In the genomic region with DNA sequence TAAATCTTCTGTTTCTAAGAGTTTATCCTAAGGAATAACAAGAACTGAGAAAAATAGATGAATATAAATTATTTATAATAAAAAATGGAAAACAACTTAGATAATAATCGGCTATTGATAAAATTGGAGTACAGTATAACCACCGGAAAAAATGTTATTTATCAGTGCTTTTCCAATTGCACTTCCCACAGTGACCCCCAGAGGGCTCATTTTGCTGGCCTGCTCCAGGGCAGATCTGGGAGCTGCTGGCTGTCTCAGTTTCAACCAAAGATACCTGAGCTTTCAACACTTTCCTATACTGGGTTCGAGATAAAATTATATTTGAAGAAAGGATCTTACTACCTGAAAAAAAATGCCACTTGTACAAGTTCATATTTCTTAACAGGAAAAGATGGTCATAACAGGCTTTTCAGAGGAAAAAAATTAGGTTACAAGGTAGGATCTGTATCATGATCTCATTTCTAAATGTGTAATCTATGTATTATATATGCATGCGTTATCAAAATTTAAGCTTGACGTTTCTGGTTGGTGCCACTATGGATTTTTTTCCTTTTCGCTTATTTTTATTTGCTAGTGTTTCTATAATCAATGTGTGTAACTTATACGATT, we compare ENCODE assay signal across 8 cellular contexts.
A peak's percentile ranks its signal among the peaks of the same experiment; 100 is the strongest.
DNase-seq lines count a peak whose midpoint lies in the region; ATAC-seq and TF ChIP-seq lines count a peak whose summit lies in the region.

No MANE protein-coding gene starts in this region.

- TF ChIP-seq CTCF in AG09319 (IDR thresholded peaks at IDR 0.05; ENCODE audit: low read depth, low read length) (peak; percentile 88), esophagus muscularis mucosa (IDR thresholded peaks at IDR 0.05) (peak; percentile 73 to 87 (median 77)), neural progenitor cell (IDR thresholded peaks at IDR 0.05) (peak; percentile 83), type B pancreatic cell (conservative IDR thresholded peaks at IDR 0.05) (peak; percentile 92)

- H3K79me2 ChIP-seq in neural progenitor cell (ENCODE audit: low read depth), result no peaks in the 10 kb centered on the region

- H3K27me3 ChIP-seq in esophagus muscularis mucosa, result no peaks in the 10 kb centered on the region
- H3K27me3 ChIP-seq in neural progenitor cell, result no peaks in the 10 kb centered on the region

- no peak overlapping the region for H3K27ac Mint-ChIP-seq in neural progenitor cell
- no peak overlapping the region for H3K27ac Mint-ChIP-seq in type B pancreatic cell

- H3K4me1 Mint-ChIP-seq in neural progenitor cell (peaks cover 11% of the 10 kb centered on the region), type B pancreatic cell (ENCODE audit: unreplicated experiment) (no peaks in the 10 kb centered on the region)

- intact Hi-C loops in esophagus muscularis mucosa (cut with DNase I), result loop anchor here (5.0 kb wide), 1 partner anchor 714 kb away; no protein-coding TSS in a partner anchor

- H3K4me1 ChIP-seq in esophagus muscularis mucosa, result no peaks in the 10 kb centered on the region
- no peaks in the 10 kb centered on the region for H3K4me1 ChIP-seq in neural progenitor cell

- H3K4me3 Mint-ChIP-seq in neural progenitor cell, result no peak overlapping the region
- no peak overlapping the region for H3K4me3 Mint-ChIP-seq in type B pancreatic cell

- DNase-seq in AG09319 (ENCODE audit: extremely low read depth, low read depth) (peak; percentile 3), NCI-H526 (lab: John Stamatoyannopoulos, UW) (peak; percentile 27 to 80), esophagus muscularis mucosa (ENCODE audit: extremely low spot score) (no peak), neural progenitor cell (ENCODE audit: low spot score) (peak; percentile 67), type B pancreatic cell (ENCODE audit: extremely low spot score, unreplicated experiment) (peak; percentile 66)
- DNase-seq in activated CD8-positive, alpha-beta memory T cell treated with anti-CD3 and anti-CD28 coated beads, Interleukin-2, amount 50 U/mL, for 4 hours, result peak; percentile 49

- no peaks in the 10 kb centered on the region for H3K36me3 ChIP-seq in esophagus muscularis mucosa
- H3K36me3 ChIP-seq in neural progenitor cell, result no peaks in the 10 kb centered on the region

- H3F3A ChIP-seq in neural progenitor cell (ENCODE audit: low read depth), result no peaks in the 10 kb centered on the region

- ATAC-seq in GM18508 (IDR thresholded peaks at IDR 0.05; ENCODE audit: insufficient read depth, unreplicated experiment) (peak; percentile 60), HG03045 (IDR thresholded peaks at IDR 0.05; ENCODE audit: unreplicated experiment) (peak; percentile 77)

- no peak overlapping the region for H3K27ac ChIP-seq in esophagus muscularis mucosa (replicated peaks in 1 of 4)
- no peak overlapping the region for H3K27ac ChIP-seq in neural progenitor cell

- H3K4me2 ChIP-seq in neural progenitor cell, result no peak overlapping the region

- no peak for TF ChIP-seq POLR2A in esophagus muscularis mucosa (IDR thresholded peaks at IDR 0.05; ENCODE audit: low read depth)

- H3K4me3 ChIP-seq in esophagus muscularis mucosa (no peak overlapping the region), neural progenitor cell (no peak overlapping the region)

- no peak overlapping the region for H3K9ac ChIP-seq in neural progenitor cell

- H2AFZ ChIP-seq in neural progenitor cell (replicated peaks), result no peak overlapping the region

- no peaks in the 10 kb centered on the region for H3K36me3 Mint-ChIP-seq in neural progenitor cell
- H3K36me3 Mint-ChIP-seq in type B pancreatic cell, result no peaks in the 10 kb centered on the region

- H3K9me3 Mint-ChIP-seq in neural progenitor cell (no peaks in the 10 kb centered on the region), type B pancreatic cell (no peaks in the 10 kb centered on the region)

- no peak for TF ChIP-seq EP300 in esophagus muscularis mucosa (IDR thresholded peaks at IDR 0.05)

- WGBS in esophagus muscularis mucosa, result 58% methylated on average over 7 of the region's 7 CpGs

- H3K9me3 ChIP-seq in esophagus muscularis mucosa (no peaks in the 10 kb centered on the region), neural progenitor cell (ENCODE audit: low read depth) (no peaks in the 10 kb centered on the region)

- no peaks in the 10 kb centered on the region for H4K20me1 ChIP-seq in neural progenitor cell (ENCODE audit: low read depth)

- H3K27me3 Mint-ChIP-seq in neural progenitor cell (ENCODE audit: insufficient read depth, low read depth) (peaks cover 3% of the 10 kb centered on the region), type B pancreatic cell (peaks cover 6% of the 10 kb centered on the region)
